ENCODE assay signal across 10 cellular contexts in the genomic region with DNA sequence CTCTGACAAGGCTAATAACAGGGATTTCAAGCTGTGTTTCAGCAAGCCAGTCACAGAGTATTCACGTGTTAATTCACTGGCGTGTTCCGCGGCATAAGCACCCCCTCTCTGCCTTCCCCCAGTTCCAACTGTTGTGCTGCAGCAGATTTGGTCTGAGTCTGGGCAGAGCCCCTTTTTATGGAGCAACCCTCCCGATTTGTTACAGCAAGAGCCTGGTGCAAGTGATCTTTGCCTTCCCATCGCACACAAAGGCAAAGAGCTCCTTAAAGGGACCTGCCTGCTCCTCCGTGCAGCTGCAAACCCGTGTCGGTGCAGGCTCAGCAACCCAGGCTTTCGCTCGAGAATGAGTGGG.
A peak's percentile ranks its signal among the peaks of the same experiment; 100 is the strongest.
DNase-seq lines count a peak whose midpoint lies in the region; ATAC-seq and TF ChIP-seq lines count a peak whose summit lies in the region.
"Had no signal": no experiment of that assay in that cellular context is flagged by ENCODE, and none has a peak within 500 bp of the region (broad histone marks: within the 10 kb centered on the region; RNA-seq: fewer than 3 reads in every experiment).

No MANE protein-coding gene starts in this region.

- no peaks in the 10 kb centered on the region for H3K79me2 ChIP-seq in osteoblast (ENCODE audit: insufficient read depth, low read length)

- H3K36me3 ChIP-seq in HUES6 (ENCODE audit: control insufficient read depth, insufficient read depth, low read length) (no peaks in the 10 kb centered on the region), esophagus squamous epithelium (no peaks in the 10 kb centered on the region), osteoblast (ENCODE audit: insufficient read depth, low read length) (no peaks in the 10 kb centered on the region)

- H3K27ac Mint-ChIP-seq in activated T-cell treated with anti-CD3 and anti-CD28 coated beads, Interleukin-2, amount 50 U/mL, for 72 hours, result no peak overlapping the region

- TF ChIP-seq POLR2A in esophagus squamous epithelium (IDR thresholded peaks at IDR 0.05), result no peak

- POLR2A ChIA-PET in AG04450 (lab: Yijun Ruan, JAX), result no interaction called here

- H3K9me3 Mint-ChIP-seq in activated T-cell treated with anti-CD3 and anti-CD28 coated beads, Interleukin-2, amount 50 U/mL, for 72 hours, result no peaks in the 10 kb centered on the region

- no peaks in the 10 kb centered on the region for H3K36me3 Mint-ChIP-seq in activated T-cell treated with anti-CD3 and anti-CD28 coated beads, Interleukin-2, amount 50 U/mL, for 72 hours (ENCODE audit: insufficient read depth in 2 of 2)

- H2AFZ ChIP-seq in osteoblast (ENCODE audit: low read length), result peak overlapping the region; percentile 51

- H3K27ac ChIP-seq in AG04450 (ENCODE audit: low read depth, low read length) (no peak overlapping the region), HUES6 (ENCODE audit: low read depth, low read length) (no peak overlapping the region), esophagus squamous epithelium (no peak overlapping the region), osteoblast (ENCODE audit: low read depth, low read length) (no peak overlapping the region)

- CTCF ChIA-PET in AG04450 (lab: Charles Lee), result no interaction called here

- H3K9ac ChIP-seq in HUES6 (ENCODE audit: low read length), result no peak overlapping the region

- ATAC-seq in activated T-cell treated with anti-CD3 and anti-CD28 coated beads, Interleukin-2, amount 50 U/mL, for 72 hours (replicated peaks in 1 of 2), result no peak

- peak overlapping the region; percentile 43 for H3K4me3 ChIP-seq in AG04450 (ENCODE audit: low read depth, low read length)
- peak overlapping the region; percentile 49 for H3K4me3 ChIP-seq in HUES6 (ENCODE audit: low read depth, low read length)
- peak overlapping the region in 3 of 4 donors; percentile 2 to 55 (median 30) for H3K4me3 ChIP-seq in esophagus squamous epithelium
- peak overlapping the region; percentile 47 for H3K4me3 ChIP-seq in osteoblast (ENCODE audit: insufficient read depth, low read length)
- H3K4me3 ChIP-seq: GM12878 had no signal

- no peaks in the 10 kb centered on the region for H4K20me1 ChIP-seq in osteoblast (ENCODE audit: insufficient read depth, low read length)

- TF ChIP-seq CTCF in AG04450 (IDR thresholded peaks at IDR 0.05; ENCODE audit: low read depth, low read length), result no peak
- no peak for TF ChIP-seq CTCF in esophagus squamous epithelium (IDR thresholded peaks at IDR 0.05)
- no peak for TF ChIP-seq CTCF in osteoblast (IDR thresholded peaks at IDR 0.05; ENCODE audit: extremely low read depth, low read depth, low read length)

- peak overlapping the region; percentile 67 for H3K4me2 ChIP-seq in osteoblast (ENCODE audit: insufficient read depth, low read length)

- no peaks in the 10 kb centered on the region for H3K4me1 Mint-ChIP-seq in activated T-cell treated with anti-CD3 and anti-CD28 coated beads, Interleukin-2, amount 50 U/mL, for 72 hours (ENCODE audit: low read depth)

- H3K4me1 ChIP-seq in HUES6 (ENCODE audit: control insufficient read depth, insufficient read depth, low read length), result no peaks in the 10 kb centered on the region
- peaks cover 0 to 12% (median 4%) of the 10 kb centered on the region in 3 donors for H3K4me1 ChIP-seq in esophagus squamous epithelium
- H3K4me1 ChIP-seq in osteoblast (ENCODE audit: insufficient read depth, low read length), result peaks cover 4% of the 10 kb centered on the region

- intact Hi-C loops in esophagus squamous epithelium (cut with DNase I), result no loop called here

- WGBS in esophagus squamous epithelium, 2 donors, result 5 to 13% methylated on average over 4 to 9 of the region's 11 CpGs

- peaks cover 56% of the 10 kb centered on the region for H3K27me3 Mint-ChIP-seq in activated T-cell treated with anti-CD3 and anti-CD28 coated beads, Interleukin-2, amount 50 U/mL, for 72 hours (ENCODE audit: low read depth)

- no peak for DNase-seq in AG04450 (ENCODE audit: low read depth, low spot score)
- no peak for DNase-seq in esophagus squamous epithelium (lab: John Stamatoyannopoulos, UW)
- DNase-seq in osteoblast (ENCODE audit: insufficient read length, low spot score, missing footprints), result no peak
- no peak for DNase-seq in pons (ENCODE audit: low spot score)
- no peak for DNase-seq in cortex of kidney (lab: John Stamatoyannopoulos, UW)
- DNase-seq in stimulated activated naive CD4-positive, alpha-beta T cell treated with Interleukin-2 at 50 U/mL for 16 hours (lab: John Stamatoyannopoulos, UW), result no peak
- no peak for DNase-seq in activated T-cell treated with anti-CD3 and anti-CD28 coated beads, Interleukin-2, amount 50 U/mL, for 72 hours
- DNase-seq: effector memory CD4-positive, alpha-beta T cell had no signal

- H3K4me3 Mint-ChIP-seq in activated T-cell treated with anti-CD3 and anti-CD28 coated beads, Interleukin-2, amount 50 U/mL, for 72 hours, result no peak overlapping the region

- H3K27me3 ChIP-seq in AG04450 (ENCODE audit: control insufficient read depth, insufficient read depth, low read length), result peaks cover 43% of the 10 kb centered on the region
- peaks cover 64% of the 10 kb centered on the region for H3K27me3 ChIP-seq in HUES6 (ENCODE audit: control insufficient read depth, insufficient read depth, low read length)
- H3K27me3 ChIP-seq in esophagus squamous epithelium, result peaks cover 0 to 53% (median 8%) of the 10 kb centered on the region in 4 donors
- H3K27me3 ChIP-seq in osteoblast (ENCODE audit: insufficient read depth, low read length), result peaks cover 35% of the 10 kb centered on the region

- H3K9me3 ChIP-seq in AG04450 (ENCODE audit: control insufficient read depth, insufficient read depth, low read length), result no peaks in the 10 kb centered on the region; the same call in 1 of the 2 replicates
- H3K9me3 ChIP-seq in HUES6 (ENCODE audit: control insufficient read depth, insufficient read depth, low read depth, low read length), result no peaks in the 10 kb centered on the region
- no peaks in the 10 kb centered on the region for H3K9me3 ChIP-seq in esophagus squamous epithelium
- no peaks in the 10 kb centered on the region for H3K9me3 ChIP-seq in osteoblast (ENCODE audit: low read depth, low read length)
